In the genomic region with DNA sequence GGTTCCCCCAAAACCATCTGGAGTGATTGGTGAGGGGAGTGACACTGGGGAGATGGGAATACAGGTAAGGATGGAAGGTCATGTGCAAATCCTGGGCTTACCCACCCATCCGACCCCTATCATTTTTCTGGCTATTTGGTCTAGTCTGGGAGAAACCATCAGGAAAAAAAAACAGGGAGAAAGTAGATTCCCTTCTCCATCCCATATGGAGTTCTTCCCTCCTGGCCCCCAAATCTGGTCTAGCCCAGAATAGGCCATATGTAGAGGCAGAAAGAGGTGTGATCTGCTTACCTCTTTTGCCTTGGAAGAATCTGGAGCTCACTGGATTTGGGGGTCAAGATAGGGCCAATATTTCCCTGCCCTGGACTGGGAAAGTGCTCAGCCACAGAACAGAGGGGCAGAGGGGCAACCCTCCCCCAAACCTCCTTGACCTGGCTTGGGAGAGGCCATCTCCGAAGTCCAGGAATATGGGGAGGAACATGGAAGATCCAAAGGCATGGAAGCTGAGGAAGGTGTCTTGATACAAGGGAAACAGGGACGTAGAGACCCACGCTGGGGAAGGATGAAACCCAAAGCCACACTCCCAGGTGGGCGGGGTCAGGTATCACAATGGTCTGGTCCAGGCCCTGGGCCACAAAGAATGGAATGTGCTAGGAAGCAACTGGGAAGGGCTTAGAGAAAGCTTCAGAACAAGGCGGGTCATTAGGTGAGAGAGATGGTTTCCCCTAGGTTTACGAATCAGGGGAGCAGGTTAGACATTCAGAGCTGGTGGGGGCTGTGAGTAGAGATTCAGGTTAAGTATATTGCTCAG, we compare ENCODE assay signal across 24 cellular contexts. TPM values are rescaled to one million over a fixed set of nuclear protein-coding genes. Genes with fewer than 3 reads are reported as not detected.
DNase-seq lines count a peak whose midpoint lies in the region; ATAC-seq and TF ChIP-seq lines count a peak whose summit lies in the region.
"Had no signal": no experiment of that assay in that cellular context is flagged by ENCODE, and none has a peak within 500 bp of the region (broad histone marks: within the 10 kb centered on the region; RNA-seq: fewer than 3 reads in every experiment).

No MANE protein-coding gene starts in this region.

- H3K4me3 ChIP-seq in PC-3 (ENCODE audit: low read length): no peak overlapping the region
- H3K4me3 ChIP-seq in endodermal cell (ENCODE audit: low read length): no peak overlapping the region
- no peak overlapping the region for H3K4me3 ChIP-seq in parathyroid adenoma (ENCODE audit: low read depth, low read length)
- H3K4me3 ChIP-seq: adrenal gland, hepatocyte, transverse colon had no signal

- no peak overlapping the region for H3K27ac Mint-ChIP-seq in endodermal cell
- H3K27ac Mint-ChIP-seq: activated B cell treated with CpG ODN at 0.5 μM for 24 hours, nephron progenitor cell had no signal

- 86 to 90% methylated on average over 5 to 7 of the region's 7 CpGs for WGBS in endodermal cell (ENCODE audit: insufficient coverage in 1 of 2, insufficient read length in 1 of 2), 2 experiments

- H3K27me3 Mint-ChIP-seq in endodermal cell (ENCODE audit: insufficient read depth): no peaks in the 10 kb centered on the region
- H3K27me3 Mint-ChIP-seq: activated B cell treated with CpG ODN at 0.5 μM for 24 hours had no signal

- TF ChIP-seq CTCF in PC-3 (conservative IDR thresholded peaks at IDR 0.05; ENCODE audit: low read depth, low read length) (no peak), endodermal cell (conservative IDR thresholded peaks at IDR 0.05) (no peak), parathyroid adenoma (IDR thresholded peaks at IDR 0.05) (no peak)

- DNase-seq in PC-3 (no peak), endodermal cell (peak; percentile 83), HuH-7.5 (ENCODE audit: low spot score) (no peak), cerebellar cortex (ENCODE audit: low spot score) (no peak)
- DNase-seq: activated B cell treated with CpG ODN at 0.5 μM for 24 hours; activated CD8-positive, alpha-beta memory T cell treated with anti-CD3 and anti-CD28 coated beads for 24 hours; adrenal gland; cerebellar nuclear complex; DMS153; effector memory CD4-positive, alpha-beta T cell; KBM-7; NCI-H2029 treated with DMSO at 0.1 percent for 48 hours; NCI-H446 treated with DMSO at 0.1 percent for 48 hours; nephron progenitor cell; SHP77 treated with DMSO at 0.1 percent for 48 hours; stimulated activated naive CD4-positive, alpha-beta T cell treated with Interleukin-2 at 50 U/mL for 16 hours; T-helper 1 cell; transverse colon had no signal

- H3K9me3 Mint-ChIP-seq in endodermal cell: no peaks in the 10 kb centered on the region
- H3K9me3 Mint-ChIP-seq: activated B cell treated with CpG ODN at 0.5 μM for 24 hours, nephron progenitor cell had no signal

- H3K36me3 ChIP-seq in PC-3 (ENCODE audit: low read depth, low read length): no peaks in the 10 kb centered on the region; the same call in 1 of the 2 replicates
- no peaks in the 10 kb centered on the region for H3K36me3 ChIP-seq in endodermal cell (ENCODE audit: control insufficient read depth, insufficient read depth, low read length)
- H3K36me3 ChIP-seq in parathyroid adenoma (ENCODE audit: control insufficient read depth, insufficient read depth, low read length): no peaks in the 10 kb centered on the region
- H3K36me3 ChIP-seq: transverse colon had no signal

- TSS peak; percentile 9 for BruUV-seq in PC-3 (replicated peaks; lab: Mats Ljungman, UMichigan)

- POLR2A ChIA-PET in PC-3 (lab: Charles Lee; ENCODE audit: unreplicated experiment): no interaction called here

- H3F3A ChIP-seq in PC-3 (ENCODE audit: low read length, unreplicated experiment): no peaks in the 10 kb centered on the region

- peaks cover 16% of the 10 kb centered on the region for H3K36me3 Mint-ChIP-seq in endodermal cell (ENCODE audit: low read depth)

- no peaks in the 10 kb centered on the region for H4K20me1 ChIP-seq in PC-3 (ENCODE audit: low read length)

- no peak for ATAC-seq in PC-3
- no peak for ATAC-seq in GM18868 (IDR thresholded peaks at IDR 0.05; ENCODE audit: unreplicated experiment)

- H3K4me2 ChIP-seq in PC-3 (ENCODE audit: low read length): no peak overlapping the region
- H3K4me2 ChIP-seq in parathyroid adenoma (ENCODE audit: low read length): no peak overlapping the region
- H3K4me2 ChIP-seq: hepatocyte had no signal

- H3K27me3 ChIP-seq in PC-3 (ENCODE audit: low read length): no peaks in the 10 kb centered on the region
- H3K27me3 ChIP-seq in endodermal cell (ENCODE audit: control insufficient read depth, insufficient read depth, low read length, poor library complexity, severe bottlenecking): no peaks in the 10 kb centered on the region
- H3K27me3 ChIP-seq in parathyroid adenoma (ENCODE audit: control insufficient read depth, insufficient read depth, low read length): no peaks in the 10 kb centered on the region
- H3K27me3 ChIP-seq: adrenal gland, hepatocyte, transverse colon had no signal

- no peak overlapping the region for H3K4me3 Mint-ChIP-seq in endodermal cell
- H3K4me3 Mint-ChIP-seq: activated B cell treated with CpG ODN at 0.5 μM for 24 hours, nephron progenitor cell had no signal

- H3K9me2 ChIP-seq in PC-3 (replicated peaks; ENCODE audit: low read length): no peaks in the 10 kb centered on the region

- no peak overlapping the region for H3K9ac ChIP-seq in PC-3 (ENCODE audit: low read length)
- no peak overlapping the region for H3K9ac ChIP-seq in endodermal cell (ENCODE audit: extremely low read depth, low read length, poor library complexity, severe bottlenecking)
- H3K9ac ChIP-seq in parathyroid adenoma: no peak overlapping the region

- H3K79me2 ChIP-seq in PC-3 (ENCODE audit: low read length) (no peaks in the 10 kb centered on the region), parathyroid adenoma (peaks cover 33% of the 10 kb centered on the region)
- H3K79me2 ChIP-seq: hepatocyte had no signal

- no peaks in the 10 kb centered on the region for H3K9me3 ChIP-seq in PC-3 (ENCODE audit: low read length)
- no peaks in the 10 kb centered on the region for H3K9me3 ChIP-seq in endodermal cell (ENCODE audit: control insufficient read depth, low read length)
- no peaks in the 10 kb centered on the region for H3K9me3 ChIP-seq in parathyroid adenoma (ENCODE audit: control insufficient read depth, low read length)
- H3K9me3 ChIP-seq: adrenal gland, transverse colon had no signal

- peaks cover 3% of the 10 kb centered on the region for H3K4me1 Mint-ChIP-seq in endodermal cell

- CTCF ChIA-PET in PC-3 (lab: Charles Lee): no interaction called here

- no peak overlapping the region for H2AFZ ChIP-seq in PC-3 (ENCODE audit: low read length)
- H2AFZ ChIP-seq in parathyroid adenoma: no peak overlapping the region
- H2AFZ ChIP-seq: hepatocyte had no signal

- intact Hi-C loops in PC-3 (cut with micrococcal nuclease): no loop called here

- H3K4me1 ChIP-seq in PC-3 (ENCODE audit: insufficient read depth, low read length) (peaks cover 3% of the 10 kb centered on the region; the same call in 1 of the 2 replicates), endodermal cell (ENCODE audit: control insufficient read depth, insufficient read depth, low read length) (no peaks in the 10 kb centered on the region), parathyroid adenoma (peaks cover 1% of the 10 kb centered on the region)

- H3K27ac ChIP-seq in PC-3 (ENCODE audit: low read length) (no peak overlapping the region), endodermal cell (ENCODE audit: low read depth, low read length) (no peak overlapping the region), parathyroid adenoma (peak overlapping the region; percentile 33)
- H3K27ac ChIP-seq: hepatocyte, transverse colon had no signal

RNA-seq across cellular contexts. Expression of gene CHRNB1, which starts 16.2 kb away (rescaled TPM):
- total RNA-seq in PC-3 (2014; rRNA removed) (2.1 and 2.9 TPM in 2 replicates), endodermal cell (10 to 100 TPM in 1 of 2 donors, 1 to 10 TPM in 1; 8.7 to 11.6 TPM)
- polyA plus RNA-seq in endodermal cell (2013, experiment 1 of 2): 17.3 TPM
- polyA plus RNA-seq in endodermal cell (2013, experiment 2 of 2): 13.0 TPM

RNA-seq across cellular contexts. Expression of gene ZBTB4, which starts 18.4 kb away (rescaled TPM):
- total RNA-seq in PC-3 (2014; rRNA removed): 14.7 and 18.4 TPM in 2 replicates
- 10 to 100 TPM; 18.8 to 25.5 TPM for total RNA-seq in endodermal cell
- polyA plus RNA-seq in endodermal cell (2013, experiment 1 of 2): 13.0 TPM
- 12.7 TPM for polyA plus RNA-seq in endodermal cell (2013, experiment 2 of 2)

RNA-seq across cellular contexts. Expression of gene SLC35G6, which starts 20.2 kb away (rescaled TPM):
- not detected in 2 replicates for total RNA-seq in PC-3 (2014; rRNA removed)
- under 1 TPM in 1 of 2 donors, not detected in 1; 0.33 TPM for total RNA-seq in endodermal cell
- polyA plus RNA-seq in endodermal cell (2013, experiment 1 of 2): not detected
- polyA plus RNA-seq in endodermal cell (2013, experiment 2 of 2): not detected
- total RNA-seq: activated B cell treated with CpG ODN at 0.5 μM for 24 hours, adrenal gland, hepatocyte, mesenteric fat pad, pulmonary artery endothelial cell, transverse colon had no signal
- polyA plus RNA-seq: BJ had no signal

RNA-seq across cellular contexts. Expression of gene FGF11, which starts 21.7 kb away (rescaled TPM):
- total RNA-seq in PC-3 (2014; rRNA removed) (0.69 and 1.0 TPM in 2 replicates), endodermal cell (1 to 10 TPM; 4.0 to 8.8 TPM)
- 14.4 TPM for polyA plus RNA-seq in endodermal cell (2013, experiment 1 of 2)
- polyA plus RNA-seq in endodermal cell (2013, experiment 2 of 2): 15.3 TPM

RNA-seq across cellular contexts. Expression of gene POLR2A, which starts 23.1 kb away (rescaled TPM):
- total RNA-seq in PC-3 (2014; rRNA removed) (47.1 and 95.7 TPM in 2 replicates), endodermal cell (100 to 1,000 TPM; 129 to 189 TPM)
- polyA plus RNA-seq in endodermal cell (2013, experiment 1 of 2): 111 TPM
- 96.6 TPM for polyA plus RNA-seq in endodermal cell (2013, experiment 2 of 2)
